8 cellular contexts compared by ENCODE assay signal in genomic region chr3:155744091-155744625, GRCh38. TPM values are rescaled to one million over a fixed set of nuclear protein-coding genes. Genes with fewer than 3 reads are reported as not detected.
DNase-seq lines count a peak whose midpoint lies in the region; ATAC-seq lines count a peak whose summit lies in the region.

No MANE protein-coding gene starts in this region.

- POLR2A ChIA-PET in activated CD4-positive, alpha-beta memory T cell treated with anti-CD3 and anti-CD28 coated beads, Interleukin-2, amount 10 ng/mL, durations not matched to agents 7 days and 5 days (lab: Charles Lee): no interaction called here

- H3K27me3 ChIP-seq in endocrine pancreas (ENCODE audit: control insufficient read depth, insufficient read depth, low read length): no peaks in the 10 kb centered on the region
- no peaks in the 10 kb centered on the region for H3K27me3 ChIP-seq in mucosa of rectum (ENCODE audit: control insufficient read depth in 2 of 2, insufficient read depth in 2 of 2, low read length in 2 of 2)
- no peaks in the 10 kb centered on the region for H3K27me3 ChIP-seq in stomach smooth muscle (ENCODE audit: control insufficient read depth in 1 of 2, insufficient read depth in 2 of 2, low read length in 2 of 2)

- no peaks in the 10 kb centered on the region for H3K36me3 ChIP-seq in endocrine pancreas (ENCODE audit: control insufficient read depth, insufficient read depth, low read length)
- no peaks in the 10 kb centered on the region for H3K36me3 ChIP-seq in mucosa of rectum (ENCODE audit: control insufficient read depth in 2 of 2, insufficient read depth in 2 of 2, low read length in 2 of 2)
- H3K36me3 ChIP-seq in stomach smooth muscle (ENCODE audit: control insufficient read depth in 2 of 2, insufficient read depth in 2 of 2, low read length in 2 of 2): no peaks in the 10 kb centered on the region

- no peaks in the 10 kb centered on the region for H3K36me3 Mint-ChIP-seq in activated CD4-positive, alpha-beta memory T cell treated with anti-CD3 and anti-CD28 coated beads, Interleukin-2, amount 10 ng/mL, durations not matched to agents 7 days and 5 days (ENCODE audit: low read depth)

- CTCF ChIA-PET in activated CD4-positive, alpha-beta memory T cell treated with anti-CD3 and anti-CD28 coated beads, Interleukin-2, amount 10 ng/mL, durations not matched to agents 7 days and 5 days (lab: Charles Lee): interaction anchor here (1.0 kb wide), 1 partner anchor 61 kb away, joined by 3 read pairs; no protein-coding TSS in a partner anchor

- DNase-seq in DMS153 (lab: John Stamatoyannopoulos, UW): peak; percentile 45
- no peak for DNase-seq in DMS153 treated with DMSO at 0.1 percent for 48 hours (lab: John Stamatoyannopoulos, UW; ENCODE audit: unreplicated experiment)
- DNase-seq in NCI-H2227 (lab: John Stamatoyannopoulos, UW; ENCODE audit: unreplicated experiment): peak; percentile 84
- DNase-seq in activated CD4-positive, alpha-beta memory T cell treated with anti-CD3 and anti-CD28 coated beads, Interleukin-2, amount 10 ng/mL, durations not matched to agents 7 days and 5 days: peak; percentile 38

- H3K27ac ChIP-seq in mucosa of rectum (ENCODE audit: low read depth in 2 of 2, low read length in 2 of 2) (peak overlapping the region; percentile 8 to 68), stomach smooth muscle (ENCODE audit: low read length) (no peak overlapping the region)

- peak overlapping the region; percentile 73 for H3K4me3 Mint-ChIP-seq in activated CD4-positive, alpha-beta memory T cell treated with anti-CD3 and anti-CD28 coated beads, Interleukin-2, amount 10 ng/mL, durations not matched to agents 7 days and 5 days

- peaks cover 20% of the 10 kb centered on the region for H3K4me1 Mint-ChIP-seq in activated CD4-positive, alpha-beta memory T cell treated with anti-CD3 and anti-CD28 coated beads, Interleukin-2, amount 10 ng/mL, durations not matched to agents 7 days and 5 days

- H3K4me1 ChIP-seq in endocrine pancreas (ENCODE audit: control insufficient read depth, insufficient read depth, low read length) (peaks cover 5% of the 10 kb centered on the region), mucosa of rectum (ENCODE audit: control insufficient read depth in 2 of 2, insufficient read depth in 2 of 2, low read length in 2 of 2) (peaks cover 3% of the 10 kb centered on the region in 2 donors), stomach smooth muscle (ENCODE audit: control insufficient read depth, insufficient read depth, low read length) (peaks cover 12% of the 10 kb centered on the region)

- peak overlapping the region; percentile 92 for H3K4me3 ChIP-seq in endocrine pancreas (ENCODE audit: control insufficient read depth, insufficient read depth, low read length)
- H3K4me3 ChIP-seq in mucosa of rectum (ENCODE audit: low read length in 2 of 2): peak overlapping the region; percentile 91 to 95
- peak overlapping the region; percentile 89 to 90 for H3K4me3 ChIP-seq in stomach smooth muscle (ENCODE audit: low read length in 2 of 2)

- peak; percentile 34 for ATAC-seq in HG02981 (IDR thresholded peaks at IDR 0.05; ENCODE audit: unreplicated experiment)

- H3K9ac ChIP-seq in endocrine pancreas (ENCODE audit: control insufficient read depth, insufficient read depth, low read length) (peak overlapping the region; percentile 14), mucosa of rectum (ENCODE audit: low read depth in 1 of 2, low read length in 2 of 2) (peak overlapping the region; percentile 77 to 79), stomach smooth muscle (ENCODE audit: low read length in 2 of 2) (peak overlapping the region; percentile 0 to 66)

- peaks cover 67% of the 10 kb centered on the region for H3K27me3 Mint-ChIP-seq in activated CD4-positive, alpha-beta memory T cell treated with anti-CD3 and anti-CD28 coated beads, Interleukin-2, amount 10 ng/mL, durations not matched to agents 7 days and 5 days

- no peaks in the 10 kb centered on the region for H3K9me3 Mint-ChIP-seq in activated CD4-positive, alpha-beta memory T cell treated with anti-CD3 and anti-CD28 coated beads, Interleukin-2, amount 10 ng/mL, durations not matched to agents 7 days and 5 days

- H3K9me3 ChIP-seq in endocrine pancreas (ENCODE audit: control insufficient read depth, low read length): no peaks in the 10 kb centered on the region
- no peaks in the 10 kb centered on the region for H3K9me3 ChIP-seq in mucosa of rectum (ENCODE audit: control insufficient read depth in 2 of 2, low read length in 2 of 2)
- no peaks in the 10 kb centered on the region for H3K9me3 ChIP-seq in stomach smooth muscle (ENCODE audit: control insufficient read depth in 2 of 2, low read length in 2 of 2)

- no peak overlapping the region for H3K27ac Mint-ChIP-seq in activated CD4-positive, alpha-beta memory T cell treated with anti-CD3 and anti-CD28 coated beads, Interleukin-2, amount 10 ng/mL, durations not matched to agents 7 days and 5 days

RNA-seq across cellular contexts. Expression of gene PLCH1, which starts 0.7 kb away (rescaled TPM):
- under 1 TPM; 0.08 to 0.20 TPM for total RNA-seq in activated CD4-positive, alpha-beta memory T cell treated with anti-CD3 and anti-CD28 coated beads, Interleukin-2, amount 10 ng/mL, durations not matched to agents 7 days and 5 days

Comparison
In these comparisons a context has a peak if more than half of its experiments do, and no peak if none do; other contexts are left out.
1. H3K9ac ChIP-seq: peak in every context shown above with its lines; median percentile 78 in mucosa of rectum; 33 in stomach smooth muscle; 14 in endocrine pancreas.